Comparison of ENCODE assay signal across 8 cellular contexts in genomic region chr1:246002725-246003441, GRCh38.
DNase-seq lines count a peak whose midpoint lies in the region; ATAC-seq and TF ChIP-seq lines count a peak whose summit lies in the region.

No MANE protein-coding gene starts in this region.

- no peak overlapping the region for H3K4me3 ChIP-seq in PC-3 (ENCODE audit: low read length)
- no peak overlapping the region for H3K4me3 ChIP-seq in esophagus muscularis mucosa
- H3K4me3 ChIP-seq in naive thymus-derived CD4-positive, alpha-beta T cell (ENCODE audit: low read length), result no peak overlapping the region

- no peak overlapping the region for H3K27ac ChIP-seq in PC-3 (ENCODE audit: low read length)
- no peak overlapping the region for H3K27ac ChIP-seq in esophagus muscularis mucosa (replicated peaks in 1 of 4)
- no peak overlapping the region for H3K27ac ChIP-seq in naive thymus-derived CD4-positive, alpha-beta T cell (ENCODE audit: low read depth, low read length)

- POLR2A ChIA-PET in PC-3 (lab: Charles Lee; ENCODE audit: unreplicated experiment), result no interaction called here
- POLR2A ChIA-PET in naive thymus-derived CD4-positive, alpha-beta T cell (lab: Charles Lee), result no interaction called here

- CTCF ChIA-PET in PC-3 (lab: Charles Lee), result interaction anchor here (0.6 to 1.3 kb wide), 4 partner anchors 114 to 850 kb away, joined by 3 to 5 read pairs (median 4); no protein-coding TSS in a partner anchor
- CTCF ChIA-PET in naive thymus-derived CD4-positive, alpha-beta T cell (lab: Charles Lee), result interaction anchor here (0.6 to 2.2 kb wide), 6 partner anchors 32 to 916 kb away, joined by 3 to 10 read pairs (median 3); no protein-coding TSS in a partner anchor

- H2AFZ ChIP-seq in PC-3 (ENCODE audit: low read length), result no peak overlapping the region

- H3K4me2 ChIP-seq in PC-3 (ENCODE audit: low read length), result no peak overlapping the region

- intact Hi-C loops in PC-3 (cut with micrococcal nuclease) (loop anchor here (1.0 to 5.0 kb wide), 6 partner anchors 114 to 924 kb away; no protein-coding TSS in a partner anchor), esophagus muscularis mucosa (cut with DNase I) (loop anchor here (2.0 to 10.0 kb wide), 2 partner anchors 488 to 850 kb away; no protein-coding TSS in a partner anchor)
- intact Hi-C loops in naive thymus-derived CD4-positive, alpha-beta T cell (cut with micrococcal nuclease), result loop anchor here (1.0 to 5.0 kb wide), 6 partner anchors 51 to 924 kb away; no protein-coding TSS in a partner anchor

- no peak for TF ChIP-seq POLR2A in esophagus muscularis mucosa (IDR thresholded peaks at IDR 0.05; ENCODE audit: low read depth)

- no peak overlapping the region for H3K4me3 Mint-ChIP-seq in naive thymus-derived CD4-positive, alpha-beta T cell

- H3K27me3 Mint-ChIP-seq in naive thymus-derived CD4-positive, alpha-beta T cell, result no peaks in the 10 kb centered on the region

- H3K4me1 ChIP-seq in PC-3 (ENCODE audit: insufficient read depth, low read length) (peaks cover 24% of the 10 kb centered on the region), esophagus muscularis mucosa (peaks cover 8 to 25% (median 18%) of the 10 kb centered on the region in 4 donors)
- H3K4me1 ChIP-seq in naive thymus-derived CD4-positive, alpha-beta T cell (ENCODE audit: control insufficient read depth in 2 of 2, insufficient read depth in 2 of 2, low read length in 2 of 2), result no peaks in the 10 kb centered on the region

- no peaks in the 10 kb centered on the region for H3F3A ChIP-seq in PC-3 (ENCODE audit: low read length, unreplicated experiment)

- H3K36me3 ChIP-seq in PC-3 (ENCODE audit: low read depth, low read length), result no peaks in the 10 kb centered on the region
- H3K36me3 ChIP-seq in esophagus muscularis mucosa, result no peaks in the 10 kb centered on the region
- no peaks in the 10 kb centered on the region for H3K36me3 ChIP-seq in naive thymus-derived CD4-positive, alpha-beta T cell (ENCODE audit: control insufficient read depth in 2 of 3, insufficient read depth in 3 of 3, low read length in 3 of 3)

- DNase-seq in C1 segment of cervical spinal cord (lab: John Stamatoyannopoulos, UW) (peak in 12 of 14 donors; percentile 2 to 75 (median 52)), KG1 (lab: John Stamatoyannopoulos, UW) (peak; percentile 71), PC-3 (peak; percentile 94), activated T-cell treated with anti-CD3 and anti-CD28 coated beads for 24 hours (ENCODE audit: low read depth) (peak; percentile 71), esophagus muscularis mucosa (ENCODE audit: extremely low spot score) (peak; percentile 96)
- DNase-seq in naive thymus-derived CD4-positive, alpha-beta T cell, result peak; percentile 55 to 83 (median 71)
- peak; percentile 39 to 64 for DNase-seq in stimulated activated CD8-positive, alpha-beta memory T cell treated with anti-CD3 and anti-CD28 coated beads, Interleukin-7, amount 100 ng/mL, for 48 hours (ENCODE audit: extremely low read depth in 1 of 2, low read depth in 1 of 2)

- H3K9me3 ChIP-seq in PC-3 (ENCODE audit: low read length) (no peaks in the 10 kb centered on the region), esophagus muscularis mucosa (peaks cover 0 to 9% (median 0%) of the 10 kb centered on the region in 4 donors)
- no peaks in the 10 kb centered on the region for H3K9me3 ChIP-seq in naive thymus-derived CD4-positive, alpha-beta T cell (ENCODE audit: control insufficient read depth in 2 of 3, low read length in 3 of 3)

- TF ChIP-seq CTCF in PC-3 (conservative IDR thresholded peaks at IDR 0.05; ENCODE audit: low read depth, low read length), result peak; percentile 97
- TF ChIP-seq CTCF in esophagus muscularis mucosa (IDR thresholded peaks at IDR 0.05), result peak; percentile 82 to 90 (median 88)

- peaks cover 0 to 4% (median 0%) of the 10 kb centered on the region in 7 donors for H3K4me1 Mint-ChIP-seq in naive thymus-derived CD4-positive, alpha-beta T cell

- TF ChIP-seq EP300 in esophagus muscularis mucosa (IDR thresholded peaks at IDR 0.05), result no peak

- H3K9me2 ChIP-seq in PC-3 (replicated peaks; ENCODE audit: low read length), result no peaks in the 10 kb centered on the region

- H3K9ac ChIP-seq in PC-3 (ENCODE audit: low read length), result no peak overlapping the region

- no peak overlapping the region for H3K27ac Mint-ChIP-seq in naive thymus-derived CD4-positive, alpha-beta T cell

- 81% methylated on average over 22 of the region's 23 CpGs for WGBS in esophagus muscularis mucosa

- H3K36me3 Mint-ChIP-seq in naive thymus-derived CD4-positive, alpha-beta T cell, result peaks cover 0 to 14% (median 0%) of the 10 kb centered on the region in 5 donors

- no peaks in the 10 kb centered on the region for H3K9me3 Mint-ChIP-seq in naive thymus-derived CD4-positive, alpha-beta T cell

- H3K79me2 ChIP-seq in PC-3 (ENCODE audit: low read length), result no peaks in the 10 kb centered on the region

- H4K20me1 ChIP-seq in PC-3 (ENCODE audit: low read length), result peaks cover 4% of the 10 kb centered on the region; the same call in 1 of the 2 replicates

- no TSS peak for BruUV-seq in PC-3 (replicated peaks; lab: Mats Ljungman, UMichigan)

- no peaks in the 10 kb centered on the region for H3K27me3 ChIP-seq in PC-3 (ENCODE audit: low read length)
- H3K27me3 ChIP-seq in esophagus muscularis mucosa, result no peaks in the 10 kb centered on the region
- H3K27me3 ChIP-seq in naive thymus-derived CD4-positive, alpha-beta T cell (ENCODE audit: control insufficient read depth in 2 of 2, insufficient read depth in 2 of 2, low read length in 2 of 2), result no peaks in the 10 kb centered on the region

- ATAC-seq in GM19372 (IDR thresholded peaks at IDR 0.05; ENCODE audit: low read depth, unreplicated experiment), result peak; percentile 78
- ATAC-seq in PC-3, result peak; percentile 58
- ATAC-seq in naive thymus-derived CD4-positive, alpha-beta T cell, result peak; percentile 78
